ENCODE assay signal across 8 cellular contexts in the genomic region with DNA sequence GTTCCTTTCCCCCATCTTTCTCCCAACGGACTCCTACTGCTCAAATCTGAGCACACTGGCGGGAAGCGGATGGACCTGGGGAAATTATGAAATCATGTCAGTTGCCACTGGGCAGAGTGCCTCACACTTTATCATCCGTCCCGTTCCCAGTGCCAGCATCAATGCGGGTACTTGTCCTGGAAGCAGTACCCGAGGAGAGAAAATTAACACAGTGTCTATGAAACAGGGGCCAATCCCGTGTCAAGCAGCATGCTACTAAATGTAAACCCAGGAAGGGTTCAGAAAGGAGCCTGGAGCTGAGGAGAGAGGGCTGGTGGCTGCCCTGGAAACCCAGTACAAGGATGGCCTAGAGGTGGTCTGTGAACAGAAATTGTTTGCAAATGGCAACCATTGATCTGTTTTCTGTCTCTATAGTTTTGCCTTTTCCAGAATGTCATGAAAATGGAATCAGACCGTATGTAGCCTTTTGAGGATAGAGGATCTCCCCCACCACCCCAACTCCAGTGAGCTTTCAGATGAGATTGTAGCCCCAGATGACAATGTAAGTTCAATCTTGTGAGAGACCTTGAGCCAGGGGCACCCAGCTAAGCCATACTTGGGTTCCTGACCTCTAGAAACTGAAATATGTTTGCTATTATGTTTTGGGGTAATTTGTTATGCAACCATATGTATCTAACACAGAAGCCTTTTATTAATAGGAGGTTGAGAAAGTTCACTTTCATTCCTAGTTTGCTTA. TPM values are rescaled to one million over a fixed set of nuclear protein-coding genes. Genes with fewer than 3 reads are reported as not detected.
A peak's percentile ranks its signal among the peaks of the same experiment; 100 is the strongest.
DNase-seq lines count a peak whose midpoint lies in the region; ATAC-seq and TF ChIP-seq lines count a peak whose summit lies in the region.

No MANE protein-coding gene starts in this region.

- H3K27me3 ChIP-seq in DOHH2 (ENCODE audit: control insufficient read depth, low read length) = no peaks in the 10 kb centered on the region
- H3K27me3 ChIP-seq in left lung = peaks cover 0 to 6% of the 10 kb centered on the region in 2 donors

- H4K20me1 ChIP-seq in DOHH2 (ENCODE audit: control insufficient read depth, insufficient read depth, low read depth, low read length) = no peaks in the 10 kb centered on the region

- H3F3A ChIP-seq in DOHH2 (ENCODE audit: control insufficient read depth, insufficient read depth) = peaks cover 6% of the 10 kb centered on the region

- no peaks in the 10 kb centered on the region for H3K36me3 ChIP-seq in DOHH2 (ENCODE audit: control insufficient read depth, low read length)
- H3K36me3 ChIP-seq in left lung = no peaks in the 10 kb centered on the region

- H3K9me3 ChIP-seq in DOHH2 (ENCODE audit: control insufficient read depth, insufficient read depth, low read length) = no peaks in the 10 kb centered on the region
- no peaks in the 10 kb centered on the region for H3K9me3 ChIP-seq in left lung

- H3K4me3 ChIP-seq in DOHH2 (ENCODE audit: low read length) = peak overlapping the region; percentile 79
- peak overlapping the region; percentile 55 to 65 for H3K4me3 ChIP-seq in cardiac fibroblast (replicated peaks in 1 of 2; ENCODE audit: low read depth in 2 of 2, low read length in 2 of 2)
- peak overlapping the region; percentile 50 to 75 for H3K4me3 ChIP-seq in left lung

- intact Hi-C loops in left lung (cut with DNase I) = no loop called here

- peak overlapping the region; percentile 73 for H3K4me2 ChIP-seq in DOHH2 (ENCODE audit: low read length)

- TF ChIP-seq CTCF in DOHH2 (IDR thresholded peaks at IDR 0.05; ENCODE audit: low read depth, low read length, poor library complexity, severe bottlenecking) (no peak), cardiac fibroblast (IDR thresholded peaks at IDR 0.05; ENCODE audit: low read depth, low read length) (no peak), left lung (IDR thresholded peaks at IDR 0.05) (no peak)

- no peaks in the 10 kb centered on the region for H3K9me2 ChIP-seq in DOHH2 (replicated peaks; ENCODE audit: control insufficient read depth, low read length)

- DNase-seq in NCI-H1694 (lab: John Stamatoyannopoulos, UW) (peak; percentile 41), cardiac fibroblast (ENCODE audit: low read depth in 2 of 2) (peak; percentile 30 to 44), left lung (no peak), NCI-H1417 treated with DMSO at 0.1 percent for 48 hours (lab: John Stamatoyannopoulos, UW) (no peak), COLO829 (ENCODE audit: low spot score) (no peak)
- DNase-seq in stimulated activated CD4-positive, alpha-beta T cell treated with anti-CD3 and anti-CD28 coated beads, Interleukin-12 subunit alpha, Interleukin-12 subunit beta, amount 100 ng/mL, for 4 hours = no peak

- H3K27ac ChIP-seq in DOHH2 (ENCODE audit: low read depth, low read length) = no peak overlapping the region
- H3K27ac ChIP-seq in left lung = peak overlapping the region; percentile 81 to 84
- peak overlapping the region; percentile 45 for H3K27ac ChIP-seq in temporal lobe (ENCODE audit: low read depth, low read length)

- ATAC-seq in left lung = peak; percentile 18

- H3K4me1 ChIP-seq in DOHH2 (ENCODE audit: control insufficient read depth, low read length) = peaks cover 28% of the 10 kb centered on the region
- H3K4me1 ChIP-seq in left lung = peaks cover 0 to 30% of the 10 kb centered on the region in 2 donors

- H3K79me2 ChIP-seq in DOHH2 (ENCODE audit: control insufficient read depth, low read length) = no peaks in the 10 kb centered on the region

RNA-seq across cellular contexts. Expression of a gene that starts 0.9 kb away (rescaled TPM):
- total RNA-seq in left lung (10 to 100 TPM; 19.3 to 22.2 TPM), temporal lobe (15.7 TPM)

Comparison
In these comparisons a context has a peak if more than half of its experiments do, and no peak if none do; other contexts are left out.
1. DNase-seq: peak in NCI-H1694 (single experiment) and cardiac fibroblast (2 of 2); none in left lung (0 of 2), NCI-H1417 treated with DMSO at 0.1 percent for 48 hours (single experiment), COLO829 (single experiment) and stimulated activated CD4-positive, alpha-beta T cell treated with anti-CD3 and anti-CD28 coated beads, Interleukin-12 subunit alpha, Interleukin-12 subunit beta, amount 100 ng/mL, for 4 hours (single experiment).
2. Peak in every context shown above with its lines, with median percentiles within 50 percentile points of each other: H3K4me3 ChIP-seq.